In the genomic region with DNA sequence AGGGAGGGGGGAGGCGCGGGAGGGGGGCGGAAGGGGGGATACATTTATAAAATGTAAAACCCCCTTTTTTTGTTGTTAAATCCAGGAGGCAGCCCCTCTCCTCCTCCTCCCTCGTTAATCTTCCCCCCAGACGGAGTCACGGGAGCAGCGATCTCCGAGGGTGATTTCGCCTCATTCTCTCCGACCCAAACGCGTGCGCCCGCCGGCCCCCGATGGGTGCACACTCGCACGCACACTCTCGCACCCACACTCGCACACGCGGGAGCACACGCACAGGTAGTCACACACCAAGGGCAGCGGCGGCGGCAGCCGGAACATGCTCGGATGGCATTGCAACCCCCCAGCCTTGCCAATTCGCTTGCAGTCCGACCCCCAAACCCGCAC, we compare ENCODE assay signal across 1 cellular context.
TF ChIP-seq lines count a peak whose summit lies in the region.

No MANE protein-coding gene starts in this region.

TF ChIP-seq in HEK293, 187 proteins besides CTCF, POLR2A, EP300 and RAD21 (continued from another document):
- TF ChIP-seq, protein P1, sequence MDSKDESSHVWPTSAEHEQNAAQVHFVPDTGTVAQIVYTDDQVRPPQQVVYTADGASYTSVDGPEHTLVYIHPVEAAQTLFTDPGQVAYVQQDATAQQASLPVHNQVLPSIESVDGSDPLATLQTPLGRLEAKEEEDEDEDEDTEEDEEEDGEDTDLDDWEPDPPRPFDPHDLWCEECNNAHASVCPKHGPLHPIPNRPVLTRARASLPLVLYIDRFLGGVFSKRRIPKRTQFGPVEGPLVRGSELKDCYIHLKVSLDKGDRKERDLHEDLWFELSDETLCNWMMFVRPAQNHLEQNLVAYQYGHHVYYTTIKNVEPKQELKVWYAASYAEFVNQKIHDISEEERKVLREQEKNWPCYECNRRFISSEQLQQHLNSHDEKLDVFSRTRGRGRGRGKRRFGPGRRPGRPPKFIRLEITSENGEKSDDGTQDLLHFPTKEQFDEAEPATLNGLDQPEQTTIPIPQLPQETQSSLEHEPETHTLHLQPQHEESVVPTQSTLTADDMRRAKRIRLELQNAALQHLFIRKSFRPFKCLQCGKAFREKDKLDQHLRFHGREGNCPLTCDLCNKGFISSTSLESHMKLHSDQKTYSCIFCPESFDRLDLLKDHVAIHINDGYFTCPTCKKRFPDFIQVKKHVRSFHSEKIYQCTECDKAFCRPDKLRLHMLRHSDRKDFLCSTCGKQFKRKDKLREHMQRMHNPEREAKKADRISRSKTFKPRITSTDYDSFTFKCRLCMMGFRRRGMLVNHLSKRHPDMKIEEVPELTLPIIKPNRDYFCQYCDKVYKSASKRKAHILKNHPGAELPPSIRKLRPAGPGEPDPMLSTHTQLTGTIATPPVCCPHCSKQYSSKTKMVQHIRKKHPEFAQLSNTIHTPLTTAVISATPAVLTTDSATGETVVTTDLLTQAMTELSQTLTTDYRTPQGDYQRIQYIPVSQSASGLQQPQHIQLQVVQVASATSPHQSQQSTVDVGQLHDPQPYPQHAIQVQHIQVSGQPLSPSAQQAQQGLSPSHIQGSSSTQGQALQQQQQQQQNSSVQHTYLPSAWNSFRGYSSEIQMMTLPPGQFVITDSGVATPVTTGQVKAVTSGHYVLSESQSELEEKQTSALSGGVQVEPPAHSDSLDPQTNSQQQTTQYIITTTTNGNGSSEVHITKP (tag by site-specific recombination; IDR thresholded peaks at IDR 0.05) = peak; percentile 44; the same call in 1 of the 2 replicates
- TF ChIP-seq, protein P2, sequence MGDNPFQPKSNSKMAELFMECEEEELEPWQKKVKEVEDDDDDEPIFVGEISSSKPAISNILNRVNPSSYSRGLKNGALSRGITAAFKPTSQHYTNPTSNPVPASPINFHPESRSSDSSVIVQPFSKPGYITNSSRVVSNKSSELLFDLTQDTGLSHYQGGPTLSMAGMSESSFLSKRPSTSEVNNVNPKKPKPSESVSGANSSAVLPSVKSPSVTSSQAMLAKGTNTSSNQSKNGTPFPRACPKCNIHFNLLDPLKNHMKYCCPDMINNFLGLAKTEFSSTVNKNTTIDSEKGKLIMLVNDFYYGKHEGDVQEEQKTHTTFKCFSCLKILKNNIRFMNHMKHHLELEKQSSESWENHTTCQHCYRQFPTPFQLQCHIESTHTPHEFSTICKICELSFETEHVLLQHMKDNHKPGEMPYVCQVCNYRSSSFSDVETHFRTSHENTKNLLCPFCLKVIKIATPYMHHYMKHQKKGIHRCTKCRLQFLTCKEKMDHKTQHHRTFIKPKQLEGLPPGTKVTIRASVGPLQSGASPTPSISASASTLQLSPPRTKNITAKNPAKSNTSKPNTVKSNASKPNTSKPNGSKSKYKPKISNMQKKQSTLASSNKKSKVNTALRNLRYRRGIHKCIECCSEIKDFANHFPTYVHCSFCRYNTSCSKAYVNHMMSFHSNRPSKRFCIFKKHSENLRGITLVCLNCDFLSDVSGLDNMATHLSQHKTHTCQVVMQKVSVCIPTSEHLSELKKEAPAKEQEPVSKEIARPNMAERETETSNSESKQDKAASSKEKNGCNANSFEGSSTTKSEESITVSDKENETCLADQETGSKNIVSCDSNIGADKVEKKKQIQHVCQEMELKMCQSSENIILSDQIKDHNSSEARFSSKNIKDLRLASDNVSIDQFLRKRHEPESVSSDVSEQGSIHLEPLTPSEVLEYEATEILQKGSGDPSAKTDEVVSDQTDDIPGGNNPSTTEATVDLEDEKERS (tag by site-specific recombination; IDR thresholded peaks at IDR 0.05) = 0 out of 2 replicates have a peak, but pooled peaks have one; percentile 16
- TF ChIP-seq, protein P3, sequence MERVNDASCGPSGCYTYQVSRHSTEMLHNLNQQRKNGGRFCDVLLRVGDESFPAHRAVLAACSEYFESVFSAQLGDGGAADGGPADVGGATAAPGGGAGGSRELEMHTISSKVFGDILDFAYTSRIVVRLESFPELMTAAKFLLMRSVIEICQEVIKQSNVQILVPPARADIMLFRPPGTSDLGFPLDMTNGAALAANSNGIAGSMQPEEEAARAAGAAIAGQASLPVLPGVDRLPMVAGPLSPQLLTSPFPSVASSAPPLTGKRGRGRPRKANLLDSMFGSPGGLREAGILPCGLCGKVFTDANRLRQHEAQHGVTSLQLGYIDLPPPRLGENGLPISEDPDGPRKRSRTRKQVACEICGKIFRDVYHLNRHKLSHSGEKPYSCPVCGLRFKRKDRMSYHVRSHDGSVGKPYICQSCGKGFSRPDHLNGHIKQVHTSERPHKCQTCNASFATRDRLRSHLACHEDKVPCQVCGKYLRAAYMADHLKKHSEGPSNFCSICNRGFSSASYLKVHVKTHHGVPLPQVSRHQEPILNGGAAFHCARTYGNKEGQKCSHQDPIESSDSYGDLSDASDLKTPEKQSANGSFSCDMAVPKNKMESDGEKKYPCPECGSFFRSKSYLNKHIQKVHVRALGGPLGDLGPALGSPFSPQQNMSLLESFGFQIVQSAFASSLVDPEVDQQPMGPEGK (tag by site-specific recombination; IDR thresholded peaks at IDR 0.05) = peak; percentile 97; the same call in 1 of the 2 replicates
- 0 out of 2 replicates have a peak, but pooled peaks have one; percentile 8 for TF ChIP-seq ZNF623 (tag by site-specific recombination; IDR thresholded peaks at IDR 0.05)
- 0 out of 2 replicates have a peak, but pooled peaks have one; percentile 36 for TF ChIP-seq MYNN (tag by site-specific recombination; IDR thresholded peaks at IDR 0.05; ENCODE audit: borderline replicate concordance)
- peak; percentile 85; the same call in 1 of the 2 replicates for TF ChIP-seq GLI4 (tag by site-specific recombination; IDR thresholded peaks at IDR 0.05)
- TF ChIP-seq ZIC2 (tag by site-specific recombination; IDR thresholded peaks at IDR 0.05) = no peak; the same call in 1 of the 2 replicates
